Comparison of ENCODE assay signal across 19 cellular contexts in genomic region chr3:33773627-33774026, GRCh38. TPM values are rescaled to one million over a fixed set of nuclear protein-coding genes. Genes with fewer than 3 reads are reported as not detected.
DNase-seq lines count a peak whose midpoint lies in the region; ATAC-seq and TF ChIP-seq lines count a peak whose summit lies in the region.
"Had no signal": no experiment of that assay in that cellular context is flagged by ENCODE, and none has a peak within 500 bp of the region (broad histone marks: within the 10 kb centered on the region; RNA-seq: fewer than 3 reads in every experiment).

No MANE protein-coding gene starts in this region.

- ATAC-seq in GM19324 (IDR thresholded peaks at IDR 0.05; ENCODE audit: low FRiP score, unreplicated experiment) (no peak), HG03045 (IDR thresholded peaks at IDR 0.05; ENCODE audit: unreplicated experiment) (no peak), HG03460 (IDR thresholded peaks at IDR 0.05; ENCODE audit: unreplicated experiment) (no peak)

- H3K27me3 ChIP-seq in WERI-Rb-1 (ENCODE audit: insufficient read depth, low read depth, severe bottlenecking) = no peaks in the 10 kb centered on the region
- H3K27me3 ChIP-seq: BLaER1 treated with 17β-estradiol and CSF1 and Interleukin-3, amounts not matched to agents 10 nM and 100 nM had no signal

- H3K36me3 Mint-ChIP-seq in mesothelial cell of epicardium = no peaks in the 10 kb centered on the region
- H3K36me3 Mint-ChIP-seq: CD8-positive, alpha-beta memory T cell; IgD-negative memory B cell had no signal

- H3K27ac Mint-ChIP-seq in mesothelial cell of epicardium = peak overlapping the region; percentile 18
- H3K27ac Mint-ChIP-seq: CD8-positive, alpha-beta memory T cell; HFFc6; IgD-negative memory B cell had no signal

- no peak overlapping the region for H3K4me3 Mint-ChIP-seq in mesothelial cell of epicardium
- H3K4me3 Mint-ChIP-seq: CD8-positive, alpha-beta memory T cell; HFFc6; IgD-negative memory B cell had no signal

- no peak overlapping the region for H3K4me3 ChIP-seq in AG10803 (ENCODE audit: low read length)
- H3K4me3 ChIP-seq in WERI-Rb-1 (ENCODE audit: low read depth, low read length) = no peak overlapping the region
- H3K4me3 ChIP-seq in fibroblast of mammary gland (ENCODE audit: control insufficient read depth, low read depth, low read length) = no peak overlapping the region
- H3K4me3 ChIP-seq: BLaER1 treated with 17β-estradiol and CSF1 and Interleukin-3, amounts not matched to agents 10 nM and 100 nM had no signal

- no peaks in the 10 kb centered on the region for H3K27me3 Mint-ChIP-seq in mesothelial cell of epicardium (ENCODE audit: low read depth)
- H3K27me3 Mint-ChIP-seq: IgD-negative memory B cell had no signal

- H3K4me1 Mint-ChIP-seq in mesothelial cell of epicardium = peaks cover 15% of the 10 kb centered on the region
- H3K4me1 Mint-ChIP-seq: CD8-positive, alpha-beta memory T cell; IgD-negative memory B cell had no signal

- DNase-seq in AG10803 (ENCODE audit: low read depth) (peak; percentile 23), WERI-Rb-1 (peak; percentile 68), fibroblast of mammary gland (ENCODE audit: low read depth) (peak; percentile 23), mesothelial cell of epicardium (ENCODE audit: low spot score in 2 of 2, unreplicated experiment in 2 of 2) (no peak), hippocampal formation (lab: John Stamatoyannopoulos, UW) (no peak)
- DNase-seq: 8988T; CD8-positive, alpha-beta memory T cell; DMS79 treated with DMSO at 0.1 percent for 48 hours; HFFc6; Kasumi-1; NCI-H1105 treated with DMSO at 0.1 percent for 48 hours; NCI-H1694 treated with DMSO at 0.1 percent for 48 hours; NCI-H226; NCI-H526 had no signal

- H3K9me3 Mint-ChIP-seq in mesothelial cell of epicardium = no peaks in the 10 kb centered on the region
- H3K9me3 Mint-ChIP-seq: CD8-positive, alpha-beta memory T cell; HFFc6; IgD-negative memory B cell had no signal

- no peak for TF ChIP-seq CTCF in AG10803 (conservative IDR thresholded peaks at IDR 0.05; ENCODE audit: low read length)
- no peak for TF ChIP-seq CTCF in WERI-Rb-1 (IDR thresholded peaks at IDR 0.05; ENCODE audit: low read depth, low read length)
- no peak for TF ChIP-seq CTCF in fibroblast of mammary gland (conservative IDR thresholded peaks at IDR 0.05; ENCODE audit: control insufficient read depth, insufficient read depth, low read depth, low read length)
- TF ChIP-seq CTCF in mesothelial cell of epicardium (IDR thresholded peaks at IDR 0.05; ENCODE audit: unreplicated experiment) = no peak

- H3K27ac ChIP-seq in WERI-Rb-1 = no peak overlapping the region
- H3K27ac ChIP-seq: BLaER1 treated with 17β-estradiol and CSF1 and Interleukin-3, amounts not matched to agents 10 nM and 100 nM had no signal

- no peaks in the 10 kb centered on the region for H3K36me3 ChIP-seq in WERI-Rb-1
- H3K36me3 ChIP-seq: BLaER1 treated with 17β-estradiol and CSF1 and Interleukin-3, amounts not matched to agents 10 nM and 100 nM had no signal

- H3K9me3 ChIP-seq in WERI-Rb-1 (ENCODE audit: severe bottlenecking) = no peaks in the 10 kb centered on the region
- H3K9me3 ChIP-seq: BLaER1 treated with 17β-estradiol and CSF1 and Interleukin-3, amounts not matched to agents 10 nM and 100 nM had no signal

RNA-seq across cellular contexts. Expression of gene PDCD6IP, which starts 24.8 kb away (rescaled TPM):
- total RNA-seq in mesothelial cell of epicardium = 134 to 142 TPM (median 135 TPM) in 3 replicates

RNA-seq across cellular contexts. Expression of gene CLASP2, which starts 55.6 kb away (rescaled TPM):
- 57.6 to 71.3 TPM (median 64.4 TPM) in 3 replicates for total RNA-seq in mesothelial cell of epicardium

Comparison
In these comparisons a context has a peak if more than half of its experiments do, and no peak if none do; other contexts are left out.
1. DNase-seq: peak in AG10803 (single experiment), WERI-Rb-1 (single experiment) and fibroblast of mammary gland (single experiment); none in mesothelial cell of epicardium (0 of 2) and hippocampal formation (0 of 2).